ENCODE assay signal across 1 cellular context in the genomic region with DNA sequence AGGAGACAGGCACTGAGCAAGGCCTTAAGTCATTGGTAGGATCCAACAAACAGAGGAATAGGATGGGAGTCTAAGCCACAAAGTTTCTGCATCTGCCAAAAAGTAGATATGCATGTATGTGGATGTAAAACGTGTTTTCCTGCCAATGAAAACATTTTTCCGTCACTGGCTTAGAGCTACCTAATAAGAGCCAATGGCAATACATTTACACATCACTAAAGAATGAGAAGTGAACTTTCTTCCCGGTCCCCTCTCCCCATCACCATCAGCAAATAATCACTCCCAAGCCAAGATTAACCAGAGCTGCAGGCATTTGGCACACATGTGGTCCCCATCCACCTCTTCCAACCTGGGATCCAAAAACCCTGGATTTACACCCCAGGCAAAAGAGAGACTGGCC.
TF ChIP-seq lines count a peak whose summit lies in the region.

No MANE protein-coding gene starts in this region.

TF ChIP-seq in SK-N-SH, 30 proteins besides CTCF, POLR2A, EP300 and RAD21 (continued from another document):
- TF ChIP-seq, protein P1, sequence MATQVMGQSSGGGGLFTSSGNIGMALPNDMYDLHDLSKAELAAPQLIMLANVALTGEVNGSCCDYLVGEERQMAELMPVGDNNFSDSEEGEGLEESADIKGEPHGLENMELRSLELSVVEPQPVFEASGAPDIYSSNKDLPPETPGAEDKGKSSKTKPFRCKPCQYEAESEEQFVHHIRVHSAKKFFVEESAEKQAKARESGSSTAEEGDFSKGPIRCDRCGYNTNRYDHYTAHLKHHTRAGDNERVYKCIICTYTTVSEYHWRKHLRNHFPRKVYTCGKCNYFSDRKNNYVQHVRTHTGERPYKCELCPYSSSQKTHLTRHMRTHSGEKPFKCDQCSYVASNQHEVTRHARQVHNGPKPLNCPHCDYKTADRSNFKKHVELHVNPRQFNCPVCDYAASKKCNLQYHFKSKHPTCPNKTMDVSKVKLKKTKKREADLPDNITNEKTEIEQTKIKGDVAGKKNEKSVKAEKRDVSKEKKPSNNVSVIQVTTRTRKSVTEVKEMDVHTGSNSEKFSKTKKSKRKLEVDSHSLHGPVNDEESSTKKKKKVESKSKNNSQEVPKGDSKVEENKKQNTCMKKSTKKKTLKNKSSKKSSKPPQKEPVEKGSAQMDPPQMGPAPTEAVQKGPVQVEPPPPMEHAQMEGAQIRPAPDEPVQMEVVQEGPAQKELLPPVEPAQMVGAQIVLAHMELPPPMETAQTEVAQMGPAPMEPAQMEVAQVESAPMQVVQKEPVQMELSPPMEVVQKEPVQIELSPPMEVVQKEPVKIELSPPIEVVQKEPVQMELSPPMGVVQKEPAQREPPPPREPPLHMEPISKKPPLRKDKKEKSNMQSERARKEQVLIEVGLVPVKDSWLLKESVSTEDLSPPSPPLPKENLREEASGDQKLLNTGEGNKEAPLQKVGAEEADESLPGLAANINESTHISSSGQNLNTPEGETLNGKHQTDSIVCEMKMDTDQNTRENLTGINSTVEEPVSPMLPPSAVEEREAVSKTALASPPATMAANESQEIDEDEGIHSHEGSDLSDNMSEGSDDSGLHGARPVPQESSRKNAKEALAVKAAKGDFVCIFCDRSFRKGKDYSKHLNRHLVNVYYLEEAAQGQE (IDR thresholded peaks at IDR 0.05; ENCODE audit: low read depth, low read length): no peak
- no peak for TF ChIP-seq GABPA (IDR thresholded peaks at IDR 0.05; ENCODE audit: low read depth)
- no peak for TF ChIP-seq RFX5 (IDR thresholded peaks at IDR 0.05; ENCODE audit: low read length)
- peak; percentile 59; the same call in 1 of the 2 replicates for TF ChIP-seq RXRA (IDR thresholded peaks at IDR 0.05; ENCODE audit: borderline replicate concordance, low read depth)
- peak; percentile 68 for TF ChIP-seq JUND (IDR thresholded peaks at IDR 0.05)
- TF ChIP-seq NFIC (IDR thresholded peaks at IDR 0.05; ENCODE audit: borderline replicate concordance): peak; percentile 89
- no peak for TF ChIP-seq SMC3 (IDR thresholded peaks at IDR 0.05; ENCODE audit: low read depth, low read length)
- TF ChIP-seq GATA2 (CRISPR knock-in tag; IDR thresholded peaks at IDR 0.05): no peak
- TF ChIP-seq POLR2AphosphoS5 (IDR thresholded peaks at IDR 0.05; ENCODE audit: low read depth, low read length): no peak
- TF ChIP-seq FOXJ3 (CRISPR knock-in tag; IDR thresholded peaks at IDR 0.05): no peak
- TF ChIP-seq, protein P2, sequence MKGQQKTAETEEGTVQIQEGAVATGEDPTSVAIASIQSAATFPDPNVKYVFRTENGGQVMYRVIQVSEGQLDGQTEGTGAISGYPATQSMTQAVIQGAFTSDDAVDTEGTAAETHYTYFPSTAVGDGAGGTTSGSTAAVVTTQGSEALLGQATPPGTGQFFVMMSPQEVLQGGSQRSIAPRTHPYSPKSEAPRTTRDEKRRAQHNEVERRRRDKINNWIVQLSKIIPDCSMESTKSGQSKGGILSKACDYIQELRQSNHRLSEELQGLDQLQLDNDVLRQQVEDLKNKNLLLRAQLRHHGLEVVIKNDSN (IDR thresholded peaks at IDR 0.05; ENCODE audit: borderline replicate concordance, low read depth): no peak
- no peak for TF ChIP-seq YY1 (IDR thresholded peaks at IDR 0.05; ENCODE audit: low read depth)
- TF ChIP-seq FOXM1 (IDR thresholded peaks at IDR 0.05; ENCODE audit: low read depth): no peak
- TF ChIP-seq MEF2A (IDR thresholded peaks at IDR 0.05; ENCODE audit: borderline replicate concordance, low read depth): no peak
- no peak for TF ChIP-seq CHD2 (IDR thresholded peaks at IDR 0.05; ENCODE audit: low read length, partially characterized antibody)
- TF ChIP-seq SIN3A (IDR thresholded peaks at IDR 0.05; ENCODE audit: borderline replicate concordance, low read depth, low read length): 0 out of 2 replicates have a peak, but pooled peaks have one; percentile 76
- TF ChIP-seq EZH2phosphoT487 (IDR thresholded peaks at IDR 0.05; ENCODE audit: borderline replicate concordance, low read depth): no peak
- no peak for TF ChIP-seq NRF1 (IDR thresholded peaks at IDR 0.05; ENCODE audit: low read depth, low read length)
- TF ChIP-seq, protein P3, sequence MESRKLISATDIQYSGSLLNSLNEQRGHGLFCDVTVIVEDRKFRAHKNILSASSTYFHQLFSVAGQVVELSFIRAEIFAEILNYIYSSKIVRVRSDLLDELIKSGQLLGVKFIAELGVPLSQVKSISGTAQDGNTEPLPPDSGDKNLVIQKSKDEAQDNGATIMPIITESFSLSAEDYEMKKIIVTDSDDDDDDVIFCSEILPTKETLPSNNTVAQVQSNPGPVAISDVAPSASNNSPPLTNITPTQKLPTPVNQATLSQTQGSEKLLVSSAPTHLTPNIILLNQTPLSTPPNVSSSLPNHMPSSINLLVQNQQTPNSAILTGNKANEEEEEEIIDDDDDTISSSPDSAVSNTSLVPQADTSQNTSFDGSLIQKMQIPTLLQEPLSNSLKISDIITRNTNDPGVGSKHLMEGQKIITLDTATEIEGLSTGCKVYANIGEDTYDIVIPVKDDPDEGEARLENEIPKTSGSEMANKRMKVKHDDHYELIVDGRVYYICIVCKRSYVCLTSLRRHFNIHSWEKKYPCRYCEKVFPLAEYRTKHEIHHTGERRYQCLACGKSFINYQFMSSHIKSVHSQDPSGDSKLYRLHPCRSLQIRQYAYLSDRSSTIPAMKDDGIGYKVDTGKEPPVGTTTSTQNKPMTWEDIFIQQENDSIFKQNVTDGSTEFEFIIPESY (IDR thresholded peaks at IDR 0.05; ENCODE audit: borderline replicate concordance, low read depth): no peak
- TF ChIP-seq, protein P4, sequence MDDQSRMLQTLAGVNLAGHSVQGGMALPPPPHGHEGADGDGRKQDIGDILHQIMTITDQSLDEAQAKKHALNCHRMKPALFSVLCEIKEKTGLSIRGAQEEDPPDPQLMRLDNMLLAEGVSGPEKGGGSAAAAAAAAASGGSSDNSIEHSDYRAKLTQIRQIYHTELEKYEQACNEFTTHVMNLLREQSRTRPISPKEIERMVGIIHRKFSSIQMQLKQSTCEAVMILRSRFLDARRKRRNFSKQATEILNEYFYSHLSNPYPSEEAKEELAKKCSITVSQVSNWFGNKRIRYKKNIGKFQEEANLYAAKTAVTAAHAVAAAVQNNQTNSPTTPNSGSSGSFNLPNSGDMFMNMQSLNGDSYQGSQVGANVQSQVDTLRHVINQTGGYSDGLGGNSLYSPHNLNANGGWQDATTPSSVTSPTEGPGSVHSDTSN (IDR thresholded peaks at IDR 0.05): peak; percentile 70
- no peak for TF ChIP-seq MXI1 (IDR thresholded peaks at IDR 0.05; ENCODE audit: low read depth, low read length)
- no peak for TF ChIP-seq RCOR1 (IDR thresholded peaks at IDR 0.05; ENCODE audit: low read length)
- TF ChIP-seq TCF12 (IDR thresholded peaks at IDR 0.05): peak; percentile 92
- TF ChIP-seq FOSL2 (IDR thresholded peaks at IDR 0.05; ENCODE audit: borderline replicate concordance, low read depth): peak; percentile 42; the same call in 1 of the 2 replicates
- no peak for TF ChIP-seq ELF1 (IDR thresholded peaks at IDR 0.05)
- TF ChIP-seq, protein P5, sequence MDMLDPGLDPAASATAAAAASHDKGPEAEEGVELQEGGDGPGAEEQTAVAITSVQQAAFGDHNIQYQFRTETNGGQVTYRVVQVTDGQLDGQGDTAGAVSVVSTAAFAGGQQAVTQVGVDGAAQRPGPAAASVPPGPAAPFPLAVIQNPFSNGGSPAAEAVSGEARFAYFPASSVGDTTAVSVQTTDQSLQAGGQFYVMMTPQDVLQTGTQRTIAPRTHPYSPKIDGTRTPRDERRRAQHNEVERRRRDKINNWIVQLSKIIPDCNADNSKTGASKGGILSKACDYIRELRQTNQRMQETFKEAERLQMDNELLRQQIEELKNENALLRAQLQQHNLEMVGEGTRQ (IDR thresholded peaks at IDR 0.05; ENCODE audit: borderline replicate concordance, low read depth, low read length): no peak
